In genomic region chr12:26651566-26652188, GRCh38 we compare ENCODE assay signal across 7 cellular contexts.
DNase-seq lines count a peak whose midpoint lies in the region; ATAC-seq, FAIRE-seq and TF ChIP-seq lines count a peak whose summit lies in the region.

No MANE protein-coding gene starts in this region.

- FAIRE-seq in K562 (lab: Jason Lieb, UNC), result peak; percentile 96

- peak; percentile 97 for TF ChIP-seq CTCF in PC-9 (conservative IDR thresholded peaks at IDR 0.05)
- peak; percentile 78 to 83 (median 80) for TF ChIP-seq CTCF in K562 (IDR thresholded peaks at IDR 0.05 in 2 of 3, conservative IDR thresholded peaks at IDR 0.05 in 1 of 3; ENCODE audit: insufficient read depth in 2 of 3, low read depth in 1 of 3, low read length in 3 of 3)
- peak; percentile 71 for TF ChIP-seq CTCF in smooth muscle cell (IDR thresholded peaks at IDR 0.05; ENCODE audit: borderline replicate concordance, insufficient read depth, poor library complexity, severe bottlenecking)

- H4K20me1 ChIP-seq in PC-9 (ENCODE audit: insufficient read depth) (no peaks in the 10 kb centered on the region), K562 (replicated peaks; ENCODE audit: control insufficient read depth, insufficient read depth, low read length) (no peaks in the 10 kb centered on the region), smooth muscle cell (ENCODE audit: low read depth) (no peaks in the 10 kb centered on the region)

- DNase-seq in ELR (ENCODE audit: low read depth), result peak; percentile 80
- peak; percentile 87 for DNase-seq in KBM-7
- DNase-seq in PC-9, result peak; percentile 67 to 77
- peak; percentile 70 to 72 (median 70) for DNase-seq in K562 (ENCODE audit: extremely low read depth in 1 of 4, low spot score in 3 of 4)
- DNase-seq in iPS DF 19.7 (ENCODE audit: low read depth, low spot score), result peak; percentile 40
- no peak for DNase-seq in smooth muscle cell (lab: John Stamatoyannopoulos, UW; ENCODE audit: unreplicated experiment)

- BruUV-seq in PC-9 (replicated peaks; lab: Mats Ljungman, UMichigan) (no TSS peak), K562 (replicated peaks; lab: Mats Ljungman, UMichigan) (no TSS peak)

- no peak for TF ChIP-seq POLR2A in K562 (conservative IDR thresholded peaks at IDR 0.05)

- peak overlapping the region; percentile 26; the same call in 1 of the 2 replicates for H3K4me2 ChIP-seq in PC-9
- no peak overlapping the region for H3K4me2 ChIP-seq in K562 (ENCODE audit: insufficient read depth, low read length)
- no peak overlapping the region for H3K4me2 ChIP-seq in smooth muscle cell

- H3K27me3 ChIP-seq in PC-9 (ENCODE audit: insufficient read depth, low read depth) (no peaks in the 10 kb centered on the region), K562 (ENCODE audit: control insufficient read depth in 2 of 2, insufficient read depth in 2 of 2, low read length in 2 of 2) (no peaks in the 10 kb centered on the region), smooth muscle cell (ENCODE audit: low read depth) (no peaks in the 10 kb centered on the region)

- CTCF ChIA-PET in PC-9 (lab: Charles Lee), result interaction anchor here (0.6 to 1.4 kb wide), 7 partner anchors 22 to 559 kb away, joined by 3 to 7 read pairs (median 3); no protein-coding TSS in a partner anchor
- CTCF ChIA-PET in K562 (lab: Yijun Ruan, JAX; ENCODE audit: low intra/inter-chr PET ratio), result interaction anchor here (0.6 to 1.4 kb wide), 5 partner anchors 218 to 556 kb away, joined by 3 to 8 read pairs (median 4); no protein-coding TSS in a partner anchor

- intact Hi-C loops in PC-9 (cut with micrococcal nuclease; ENCODE audit: unreplicated experiment) (loop anchor here (1.0 to 10.0 kb wide), 8 partner anchors 51 to 1214 kb away; partner anchors contain the start of gene RASSF8), K562 (cut with micrococcal nuclease) (loop anchor here (2.0 to 5.0 kb wide), 3 partner anchors 51 to 555 kb away; no protein-coding TSS in a partner anchor)

- no peaks in the 10 kb centered on the region for H3K36me3 ChIP-seq in PC-9 (ENCODE audit: low read depth)
- H3K36me3 ChIP-seq in K562 (ENCODE audit: control insufficient read depth, insufficient read depth, low read length), result no peaks in the 10 kb centered on the region
- peaks cover 21% of the 10 kb centered on the region for H3K36me3 ChIP-seq in smooth muscle cell (ENCODE audit: low read depth)

- no peak overlapping the region for H3K27ac ChIP-seq in PC-9
- no peak overlapping the region for H3K27ac ChIP-seq in K562 (ENCODE audit: extremely low read depth, low read depth, low read length)
- no peak overlapping the region for H3K27ac ChIP-seq in smooth muscle cell (ENCODE audit: low read depth)

- no peak overlapping the region for H3K4me3 ChIP-seq in PC-9
- no peak overlapping the region for H3K4me3 ChIP-seq in K562
- no peak overlapping the region for H3K4me3 ChIP-seq in smooth muscle cell

- H3K4me1 ChIP-seq in PC-9 (replicated peaks; ENCODE audit: insufficient read depth) (peaks cover 12% of the 10 kb centered on the region; the same call in 1 of the 2 replicates), K562 (replicated peaks in 1 of 2; ENCODE audit: control insufficient read depth in 2 of 2, insufficient read depth in 2 of 2, low read length in 2 of 2) (no peaks in the 10 kb centered on the region), smooth muscle cell (ENCODE audit: low read depth) (peaks cover 5% of the 10 kb centered on the region)

- H3K9me3 ChIP-seq in PC-9 (ENCODE audit: insufficient read depth, low read depth) (no peaks in the 10 kb centered on the region), K562 (replicated peaks; ENCODE audit: control insufficient read depth, insufficient read depth, low read depth, low read length) (no peaks in the 10 kb centered on the region), smooth muscle cell (replicated peaks; ENCODE audit: low read depth) (no peaks in the 10 kb centered on the region)

- 3% methylated on average over 7 of the region's 7 CpGs for WGBS in K562 (ENCODE audit: insufficient coverage, low coverage, missing lambda C conversion rate)
- 46% methylated on average over 7 of the region's 7 CpGs for WGBS in smooth muscle cell (ENCODE audit: low lambda C conversion rate)

- POLR2A ChIA-PET in PC-9 (lab: Charles Lee; ENCODE audit: unreplicated experiment) (interaction anchor here (0.9 kb wide), 1 partner anchor 523 kb away, joined by 9 read pairs; no protein-coding TSS in a partner anchor), K562 (lab: Yijun Ruan, JAX) (interaction anchor here (0.9 to 1.0 kb wide), 2 partner anchors 10 to 11 kb away, joined by 3 to 6 read pairs; no protein-coding TSS in a partner anchor)

- H3K9me2 ChIP-seq in PC-9 (ENCODE audit: insufficient read depth), result no peaks in the 10 kb centered on the region

- H3K79me2 ChIP-seq in PC-9 (ENCODE audit: low read depth), result no peaks in the 10 kb centered on the region
- no peaks in the 10 kb centered on the region for H3K79me2 ChIP-seq in K562 (ENCODE audit: control insufficient read depth, insufficient read depth, low read length)
- no peaks in the 10 kb centered on the region for H3K79me2 ChIP-seq in smooth muscle cell (ENCODE audit: low read depth)

- peak; percentile 88 for ATAC-seq in K562
- no peak for ATAC-seq in GM19452 (IDR thresholded peaks at IDR 0.05; ENCODE audit: unreplicated experiment)

- no peaks in the 10 kb centered on the region for H3K9me1 ChIP-seq in K562 (ENCODE audit: control insufficient read depth, insufficient read depth, low read length)

- H3K9ac ChIP-seq in K562 (ENCODE audit: insufficient read depth in 1 of 2, low read depth in 2 of 2, low read length in 2 of 2), result no peak overlapping the region
- no peak overlapping the region for H3K9ac ChIP-seq in smooth muscle cell (ENCODE audit: low read depth)

- in situ Hi-C loops in KBM-7 (cut with MboI; ENCODE audit: low pct_unique_long_range_greater_than_20kb, low sequenced_read_pairs), result no loop called here
- in situ Hi-C loops in K562 (cut with MboI), result no loop called here

- no peaks in the 10 kb centered on the region for H3F3A ChIP-seq in PC-9 (ENCODE audit: insufficient read depth, low read depth)
- no peaks in the 10 kb centered on the region for H3F3A ChIP-seq in smooth muscle cell (ENCODE audit: low read depth)

- TF ChIP-seq EP300 in K562 (IDR thresholded peaks at IDR 0.05; ENCODE audit: low read length), result no peak

- peak; percentile 87 to 96 for TF ChIP-seq RAD21 in K562 (CRISPR knock-in tag; conservative IDR thresholded peaks at IDR 0.05 in 1 of 2, IDR thresholded peaks at IDR 0.05 in 1 of 2)

- H2AFZ ChIP-seq in PC-9, result 0 out of 2 replicates have a peak overlapping the region, but pooled peaks have one; percentile 10
- no peak overlapping the region for H2AFZ ChIP-seq in K562 (ENCODE audit: low read depth, low read length)
- no peak overlapping the region for H2AFZ ChIP-seq in smooth muscle cell (ENCODE audit: low read depth)

TF ChIP-seq in K562, 482 proteins besides CTCF, POLR2A, EP300 and RAD21 (continues in another document):
- TF ChIP-seq ARID2 (IDR thresholded peaks at IDR 0.05), result peak; percentile 61; the same call in 1 of the 2 replicates
- TF ChIP-seq CC2D1A (IDR thresholded peaks at IDR 0.05), result peak; percentile 56; the same call in 1 of the 2 replicates
- peak; percentile 8; the same call in 1 of the 2 replicates for TF ChIP-seq STAG1 (CRISPR knock-in tag; IDR thresholded peaks at IDR 0.05; ENCODE audit: borderline replicate concordance)
- TF ChIP-seq SMC3 (conservative IDR thresholded peaks at IDR 0.05; ENCODE audit: insufficient read depth, low read depth, low read length), result peak; percentile 64
- TF ChIP-seq CHD2 (IDR thresholded peaks at IDR 0.05; ENCODE audit: low read depth, low read length), result no peak
- TF ChIP-seq CUX1 (CRISPR knock-in tag; IDR thresholded peaks at IDR 0.05), result no peak
- no peak for TF ChIP-seq POLR2AphosphoS5 (IDR thresholded peaks at IDR 0.05; ENCODE audit: control insufficient read depth, insufficient read depth, low read depth, low read length)
